ENCODE assay signal across 2 cellular contexts in the genomic region with DNA sequence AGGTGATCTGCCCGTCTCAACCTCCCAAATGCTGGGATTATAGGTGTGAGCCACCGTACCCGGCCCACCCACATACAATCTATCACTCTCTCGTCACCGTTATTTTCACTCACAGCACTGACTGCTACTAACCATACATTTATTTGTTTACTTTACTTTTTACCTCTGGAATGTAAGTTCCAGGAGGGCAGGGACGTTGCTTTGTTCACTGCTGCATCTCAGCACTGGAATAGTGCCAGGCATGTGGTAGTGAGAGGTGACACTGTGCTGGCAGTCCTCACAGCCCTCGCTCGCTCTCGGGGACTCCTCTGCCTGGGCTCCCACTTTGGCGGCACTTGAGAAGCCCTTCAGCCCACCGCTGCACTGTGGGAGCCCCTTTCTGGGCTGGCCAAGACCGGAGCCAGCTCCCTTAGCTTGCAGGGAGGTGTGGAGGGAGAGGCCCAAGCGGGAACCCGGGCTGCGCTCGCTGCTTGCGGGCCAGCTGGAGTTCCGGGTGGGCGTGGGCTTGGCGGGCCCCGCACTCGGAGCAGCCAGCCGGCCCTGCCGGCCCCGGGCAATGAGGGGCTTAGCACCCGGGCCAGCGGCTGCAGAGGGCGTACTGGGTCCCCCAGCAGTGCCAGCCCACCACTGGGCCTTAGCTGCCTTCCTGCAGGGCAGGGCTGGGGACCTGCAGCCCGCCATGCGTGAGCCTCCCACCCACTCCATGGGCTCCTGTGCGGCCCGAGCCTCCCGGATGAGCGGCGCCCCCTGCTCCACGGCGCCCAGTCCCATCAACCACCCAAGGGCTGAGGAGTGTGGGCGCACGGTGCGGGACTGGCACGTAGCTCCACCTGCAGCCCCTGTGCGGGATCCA. TPM values are rescaled to one million over a fixed set of nuclear protein-coding genes. Genes with fewer than 3 reads are reported as not detected.
"Had no signal": no experiment of that assay in that cellular context is flagged by ENCODE, and none has a peak within 500 bp of the region (broad histone marks: within the 10 kb centered on the region; RNA-seq: fewer than 3 reads in every experiment).

No MANE protein-coding gene starts in this region.

RNA-seq across cellular contexts. Expression of a gene that starts 20.8 kb away (rescaled TPM):
- total RNA-seq: ascending aorta, bronchial epithelial cell had no signal
